In genomic region chr7:91043181-91043580, GRCh38 we compare ENCODE assay signal across 17 cellular contexts.
"Had no signal": no experiment of that assay in that cellular context is flagged by ENCODE, and none has a peak within 500 bp of the region (broad histone marks: within the 10 kb centered on the region; RNA-seq: fewer than 3 reads in every experiment).

No MANE protein-coding gene starts in this region.

- H3K36me3 ChIP-seq: adrenal gland, left ventricle myocardium inferior, pancreas, tibial artery had no signal

- H3K27me3 ChIP-seq: adrenal gland, pancreas, tibial artery had no signal

- H3K27ac ChIP-seq: adrenal gland, left ventricle myocardium inferior, pancreas, tibial artery had no signal

- H3K4me3 Mint-ChIP-seq: activated T-helper 1 cell treated with anti-CD3 and anti-CD28 coated beads, Interleukin-12 subunit alpha, Interleukin-12 subunit beta, Interleukin-2, Interleukin-4 antibody, amounts not matched to agents 30 ng/mL and 10 ng/mL and 1 ng/mL, durations not matched to agents 14 hours and 24 hours and 36 hours; naive B cell; stimulated activated naive B cell treated with anti-CD40 and anti-IgM and Interleukin-4, amounts not matched to agents 10 μg/mL and 1 μg/mL and 100 μg/mL, for 72 hours had no signal

- H3K27ac Mint-ChIP-seq: activated naive CD4-positive, alpha-beta T cell treated with anti-CD3 and anti-CD28 coated beads, Interleukin-2, amount 50 U/mL, for 72 hours; activated T-helper 1 cell treated with anti-CD3 and anti-CD28 coated beads, Interleukin-12 subunit alpha, Interleukin-12 subunit beta, Interleukin-2, Interleukin-4 antibody, amounts not matched to agents 30 ng/mL and 10 ng/mL and 1 ng/mL, durations not matched to agents 14 hours and 24 hours and 36 hours; stimulated activated naive B cell treated with anti-CD40 and anti-IgM and Interleukin-4, amounts not matched to agents 10 μg/mL and 1 μg/mL and 100 μg/mL, for 72 hours had no signal

- H3K9me3 Mint-ChIP-seq: activated naive CD4-positive, alpha-beta T cell treated with anti-CD3 and anti-CD28 coated beads, Interleukin-2, amount 50 U/mL, for 72 hours; activated T-helper 1 cell treated with anti-CD3 and anti-CD28 coated beads, Interleukin-12 subunit alpha, Interleukin-12 subunit beta, Interleukin-2, Interleukin-4 antibody, amounts not matched to agents 30 ng/mL and 10 ng/mL and 1 ng/mL, durations not matched to agents 14 hours and 24 hours and 36 hours; naive B cell; stimulated activated naive B cell treated with anti-CD40 and anti-IgM and Interleukin-4, amounts not matched to agents 10 μg/mL and 1 μg/mL and 100 μg/mL, for 72 hours had no signal

- H3K27me3 Mint-ChIP-seq: naive B cell; stimulated activated naive B cell treated with anti-CD40 and anti-IgM and Interleukin-4, amounts not matched to agents 10 μg/mL and 1 μg/mL and 100 μg/mL, for 72 hours had no signal

- H3K4me1 ChIP-seq: adrenal gland, left ventricle myocardium inferior had no signal

- ATAC-seq: activated naive CD4-positive, alpha-beta T cell treated with anti-CD3 and anti-CD28 coated beads, Interleukin-2, amount 50 U/mL, for 72 hours; mucosa of descending colon; pancreas; stimulated activated naive B cell treated with anti-CD40 and anti-IgM and Interleukin-4, amounts not matched to agents 10 μg/mL and 1 μg/mL and 100 μg/mL, for 72 hours had no signal

- DNase-seq: activated CD4-positive, alpha-beta T cell treated with anti-CD3 and anti-CD28 coated beads, Interleukin-2, amount 50 U/mL, for 48 hours; activated gamma-delta T cell treated with Interleukin-2 at 50 U/mL for 16 hours; adrenal gland; cerebellar nuclear complex; effector memory CD4-positive, alpha-beta T cell; foreskin melanocyte; head of caudate nucleus; left ventricle myocardium inferior; mesenchymal stem cell; mucosa of descending colon; naive B cell; pancreas; retina; stimulated activated naive B cell treated with anti-CD40 and anti-IgM and Interleukin-4, amounts not matched to agents 10 μg/mL and 1 μg/mL and 100 μg/mL, for 72 hours; tibial artery had no signal

- H3K4me3 ChIP-seq: adrenal gland, left ventricle myocardium inferior, mucosa of descending colon, pancreas, tibial artery had no signal

- H3K9me3 ChIP-seq: adrenal gland, left ventricle myocardium inferior, mucosa of descending colon, pancreas, tibial artery had no signal

- H3K36me3 Mint-ChIP-seq: activated naive CD4-positive, alpha-beta T cell treated with anti-CD3 and anti-CD28 coated beads, Interleukin-2, amount 50 U/mL, for 72 hours had no signal
